ENCODE assay signal across 8 cellular contexts in genomic region chrX:75155454-75155829, GRCh38. TPM values are rescaled to one million over a fixed set of nuclear protein-coding genes. Genes with fewer than 3 reads are reported as not detected.
DNase-seq lines count a peak whose midpoint lies in the region; ATAC-seq, FAIRE-seq and TF ChIP-seq lines count a peak whose summit lies in the region.

No MANE protein-coding gene starts in this region.

- H3K4me3 Mint-ChIP-seq in activated CD4-positive, alpha-beta T cell treated with anti-CD3 and anti-CD28 coated beads, Interleukin-2, amount 10 ng/mL, durations not matched to agents 24 days and 14 days = peak overlapping the region; percentile 90

- peaks cover 7% of the 10 kb centered on the region for H3K4me1 ChIP-seq in muscle layer of colon (ENCODE audit: insufficient read depth, low read length)

- no peak for TF ChIP-seq POLR2A in GM12892 (IDR thresholded peaks at IDR 0.05; ENCODE audit: low read depth, low read length)

- no peaks in the 10 kb centered on the region for H3K9me3 ChIP-seq in muscle layer of colon (ENCODE audit: low read length)

- H3K4me3 ChIP-seq in dorsolateral prefrontal cortex = peak overlapping the region; percentile 35 to 77 (median 63)
- H3K4me3 ChIP-seq in muscle layer of colon (ENCODE audit: low read depth in 1 of 2, low read length in 2 of 2) = peak overlapping the region; percentile 47 to 64

- H3K27me3 ChIP-seq in dorsolateral prefrontal cortex = peaks cover 0 to 20% (median 0%) of the 10 kb centered on the region in 45 donors
- H3K27me3 ChIP-seq in muscle layer of colon (ENCODE audit: control insufficient read depth in 1 of 2, insufficient read depth in 2 of 2, low read length in 2 of 2) = no peaks in the 10 kb centered on the region

- peaks cover 5% of the 10 kb centered on the region for H3K36me3 Mint-ChIP-seq in activated CD4-positive, alpha-beta T cell treated with anti-CD3 and anti-CD28 coated beads, Interleukin-2, amount 10 ng/mL, durations not matched to agents 24 days and 14 days (ENCODE audit: low read depth)

- H3K27ac ChIP-seq in dorsolateral prefrontal cortex (peak overlapping the region in 34 of 59 donors; percentile 38 to 91 (median 82)), muscle layer of colon (ENCODE audit: low read depth, low read length) (peak overlapping the region; percentile 54)

- DNase-seq in activated CD4-positive, alpha-beta T cell treated with anti-CD3 and anti-CD28 coated beads, Interleukin-2, amount 10 ng/mL, durations not matched to agents 24 days and 14 days = no peak
- DNase-seq in activated CD4-positive, alpha-beta T cell treated with anti-CD3 and anti-CD28 coated beads for 4 hours = no peak
- DNase-seq in OCI-M2 (lab: John Stamatoyannopoulos, UW; ENCODE audit: unreplicated experiment) (peak; percentile 3), dorsolateral prefrontal cortex (no peak), cerebellar nuclear complex (lab: John Stamatoyannopoulos, UW) (no peak), GM12892 (ENCODE audit: insufficient read length) (no peak)

- peaks cover 30% of the 10 kb centered on the region for H3K4me1 Mint-ChIP-seq in activated CD4-positive, alpha-beta T cell treated with anti-CD3 and anti-CD28 coated beads, Interleukin-2, amount 10 ng/mL, durations not matched to agents 24 days and 14 days

- ATAC-seq in HG02678 (IDR thresholded peaks at IDR 0.05; ENCODE audit: unreplicated experiment) = peak; percentile 43

- H3K9ac ChIP-seq in muscle layer of colon (ENCODE audit: low read length) = peak overlapping the region; percentile 26

- H3K36me3 ChIP-seq in muscle layer of colon (ENCODE audit: insufficient read depth, low read length) = no peaks in the 10 kb centered on the region

- no peaks in the 10 kb centered on the region for H3K27me3 Mint-ChIP-seq in activated CD4-positive, alpha-beta T cell treated with anti-CD3 and anti-CD28 coated beads, Interleukin-2, amount 10 ng/mL, durations not matched to agents 24 days and 14 days

- FAIRE-seq in GM12892 (lab: Jason Lieb, UNC) = no peak

- no peaks in the 10 kb centered on the region for H3K9me3 Mint-ChIP-seq in activated CD4-positive, alpha-beta T cell treated with anti-CD3 and anti-CD28 coated beads, Interleukin-2, amount 10 ng/mL, durations not matched to agents 24 days and 14 days

- H3K27ac Mint-ChIP-seq in activated CD4-positive, alpha-beta T cell treated with anti-CD3 and anti-CD28 coated beads, Interleukin-2, amount 10 ng/mL, durations not matched to agents 24 days and 14 days = peak overlapping the region; percentile 93

- TF ChIP-seq CTCF in dorsolateral prefrontal cortex (IDR thresholded peaks at IDR 0.05 in 54 of 56, conservative IDR thresholded peaks at IDR 0.05 in 2 of 56; ENCODE audit: low read depth in 1 of 56, partially characterized antibody in 56 of 56) = no peak

- intact Hi-C loops in activated CD4-positive, alpha-beta T cell treated with anti-CD3 and anti-CD28 coated beads, Interleukin-2, amount 10 ng/mL, durations not matched to agents 24 days and 14 days (cut with micrococcal nuclease) = loop anchor here (5.0 to 10.0 kb wide), 2 partner anchors 93 to 231 kb away; partner anchors contain the start of gene NEXMIF
- intact Hi-C loops in dorsolateral prefrontal cortex (cut with DNase I) = loop anchor here (10.0 kb wide), 2 partner anchors 119 to 541 kb away; partner anchors contain the start of genes RLIM (in 1 of the 2) and UPRT (in 1 of the 2)

RNA-seq across cellular contexts. Expression of gene ABCB7, which starts 0.6 kb away (rescaled TPM):
- 37.4 and 45.7 TPM in 2 replicates for total RNA-seq in activated CD4-positive, alpha-beta T cell treated with anti-CD3 and anti-CD28 coated beads, Interleukin-2, amount 10 ng/mL, durations not matched to agents 24 days and 14 days
- 10 to 100 TPM; 15.6 to 34.0 (median 21.5) TPM for total RNA-seq in dorsolateral prefrontal cortex
- 30.9 TPM for polyA plus RNA-seq in GM12892 (2012; ENCODE audit: missing spikeins)
